In the genomic region with DNA sequence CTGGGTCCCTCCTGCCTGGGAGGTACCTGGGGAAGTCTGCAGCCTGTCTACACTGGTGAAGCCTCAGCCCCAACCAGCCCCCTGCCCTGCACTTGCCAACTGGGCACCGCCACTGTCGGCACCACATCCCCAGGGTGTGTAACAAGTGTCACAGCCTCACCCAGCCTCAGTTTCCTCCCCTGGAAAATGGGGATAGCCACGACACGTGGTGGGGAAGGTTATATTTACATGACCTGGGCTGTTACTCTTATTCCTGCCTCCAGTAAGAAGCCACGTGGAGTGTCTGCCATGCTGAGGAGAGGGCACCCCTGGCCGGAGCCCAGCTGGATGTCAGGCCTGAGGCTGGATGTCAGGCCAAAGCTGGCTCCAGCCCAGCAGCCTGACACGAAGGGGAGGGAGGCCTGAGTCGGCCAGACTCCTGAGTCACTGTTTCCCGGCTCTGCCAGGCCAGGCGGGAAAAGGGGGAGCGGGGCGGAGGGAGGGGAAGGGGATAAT, we compare ENCODE assay signal across 10 cellular contexts. TPM values are rescaled to one million over a fixed set of nuclear protein-coding genes. Genes with fewer than 3 reads are reported as not detected.
DNase-seq lines count a peak whose midpoint lies in the region; ATAC-seq and TF ChIP-seq lines count a peak whose summit lies in the region.
"Had no signal": no experiment of that assay in that cellular context is flagged by ENCODE, and none has a peak within 500 bp of the region (broad histone marks: within the 10 kb centered on the region; RNA-seq: fewer than 3 reads in every experiment).

No MANE protein-coding gene starts in this region.

- no peak overlapping the region for H3K4me3 ChIP-seq in RWPE2 (ENCODE audit: severe bottlenecking)

- no peaks in the 10 kb centered on the region for H3K36me3 Mint-ChIP-seq in T-cell
- no peaks in the 10 kb centered on the region for H3K36me3 Mint-ChIP-seq in stimulated activated memory B cell treated with anti-CD40 and anti-IgM and Interleukin-4, amounts not matched to agents 10 μg/mL and 1 μg/mL and 100 μg/mL, for 72 hours

- POLR2A ChIA-PET in T-cell (lab: Charles Lee): no interaction called here

- no peaks in the 10 kb centered on the region for H3K9me3 Mint-ChIP-seq in T-cell
- H3K9me3 Mint-ChIP-seq in stimulated activated memory B cell treated with anti-CD40 and anti-IgM and Interleukin-4, amounts not matched to agents 10 μg/mL and 1 μg/mL and 100 μg/mL, for 72 hours: no peaks in the 10 kb centered on the region

- H3K4me1 ChIP-seq in RWPE2 (ENCODE audit: insufficient read depth, poor library complexity, severe bottlenecking): peaks cover 27% of the 10 kb centered on the region

- H3K4me1 Mint-ChIP-seq in T-cell: no peaks in the 10 kb centered on the region
- peaks cover 11% of the 10 kb centered on the region for H3K4me1 Mint-ChIP-seq in stimulated activated memory B cell treated with anti-CD40 and anti-IgM and Interleukin-4, amounts not matched to agents 10 μg/mL and 1 μg/mL and 100 μg/mL, for 72 hours

- H3K27me3 ChIP-seq in RWPE2 (ENCODE audit: insufficient read depth, poor library complexity, severe bottlenecking): no peaks in the 10 kb centered on the region

- no peak for TF ChIP-seq CTCF in RWPE2 (IDR thresholded peaks at IDR 0.05; ENCODE audit: poor library complexity, severe bottlenecking)

- peak overlapping the region; percentile 51 for H3K27ac ChIP-seq in RWPE2 (ENCODE audit: poor library complexity, severe bottlenecking)

- H3K9me3 ChIP-seq in RWPE2 (ENCODE audit: severe bottlenecking): no peaks in the 10 kb centered on the region

- no peaks in the 10 kb centered on the region for H3K36me3 ChIP-seq in RWPE2 (ENCODE audit: low read depth)

- ATAC-seq in RWPE2 (ENCODE audit: low read depth) (peak; percentile 84), T-cell (replicated peaks in 1 of 4) (no peak)
- ATAC-seq in stimulated activated memory B cell treated with anti-CD40 and anti-IgM and Interleukin-4, amounts not matched to agents 10 μg/mL and 1 μg/mL and 100 μg/mL, for 72 hours: no peak

- H3K27me3 Mint-ChIP-seq in T-cell: peaks cover 0 to 3% of the 10 kb centered on the region in 2 donors
- peaks cover 29% of the 10 kb centered on the region for H3K27me3 Mint-ChIP-seq in stimulated activated memory B cell treated with anti-CD40 and anti-IgM and Interleukin-4, amounts not matched to agents 10 μg/mL and 1 μg/mL and 100 μg/mL, for 72 hours

- CTCF ChIA-PET in T-cell (lab: Charles Lee): no interaction called here

- peak; percentile 96 for DNase-seq in AG20443 (ENCODE audit: low spot score)
- DNase-seq in RWPE2 (ENCODE audit: low spot score): peak; percentile 96
- DNase-seq in fibroblast of the conjunctiva (ENCODE audit: low read depth): peak; percentile 47
- peak; percentile 40 for DNase-seq in non-pigmented ciliary epithelial cell (ENCODE audit: low read depth)
- DNase-seq in T-cell: no peak
- DNase-seq in NK-92 (lab: John Stamatoyannopoulos, UW; ENCODE audit: unreplicated experiment): no peak
- DNase-seq in NCI-H2029 treated with DMSO at 0.1 percent for 48 hours (lab: John Stamatoyannopoulos, UW): no peak
- DNase-seq: activated CD4-positive, alpha-beta T cell treated with anti-CD3 and anti-CD28 coated beads, Interleukin-2, amount 50 U/mL, for 48 hours; NCI-H2081 treated with DMSO at 0.1 percent for 48 hours had no signal

- H3K4me3 Mint-ChIP-seq in T-cell: no peak overlapping the region
- H3K4me3 Mint-ChIP-seq in stimulated activated memory B cell treated with anti-CD40 and anti-IgM and Interleukin-4, amounts not matched to agents 10 μg/mL and 1 μg/mL and 100 μg/mL, for 72 hours: no peak overlapping the region

- H3K27ac Mint-ChIP-seq in T-cell: no peak overlapping the region
- no peak overlapping the region for H3K27ac Mint-ChIP-seq in stimulated activated memory B cell treated with anti-CD40 and anti-IgM and Interleukin-4, amounts not matched to agents 10 μg/mL and 1 μg/mL and 100 μg/mL, for 72 hours

RNA-seq across cellular contexts. Expression of a gene that starts 44.9 kb away (rescaled TPM):
- 1 to 10 TPM in 3 of 5 donors, under 1 TPM in 2; 0.95 to 3.1 (median 1.3) TPM for total RNA-seq in T-cell

Comparison
In these comparisons a context has a peak if more than half of its experiments do, and no peak if none do; other contexts are left out.
1. DNase-seq: peak in AG20443 (single experiment), RWPE2 (single experiment), fibroblast of the conjunctiva (single experiment) and non-pigmented ciliary epithelial cell (single experiment); none in T-cell (0 of 34), NK-92 (single experiment) and NCI-H2029 treated with DMSO at 0.1 percent for 48 hours (single experiment).